ENCODE assay signal across 8 cellular contexts in the genomic region with DNA sequence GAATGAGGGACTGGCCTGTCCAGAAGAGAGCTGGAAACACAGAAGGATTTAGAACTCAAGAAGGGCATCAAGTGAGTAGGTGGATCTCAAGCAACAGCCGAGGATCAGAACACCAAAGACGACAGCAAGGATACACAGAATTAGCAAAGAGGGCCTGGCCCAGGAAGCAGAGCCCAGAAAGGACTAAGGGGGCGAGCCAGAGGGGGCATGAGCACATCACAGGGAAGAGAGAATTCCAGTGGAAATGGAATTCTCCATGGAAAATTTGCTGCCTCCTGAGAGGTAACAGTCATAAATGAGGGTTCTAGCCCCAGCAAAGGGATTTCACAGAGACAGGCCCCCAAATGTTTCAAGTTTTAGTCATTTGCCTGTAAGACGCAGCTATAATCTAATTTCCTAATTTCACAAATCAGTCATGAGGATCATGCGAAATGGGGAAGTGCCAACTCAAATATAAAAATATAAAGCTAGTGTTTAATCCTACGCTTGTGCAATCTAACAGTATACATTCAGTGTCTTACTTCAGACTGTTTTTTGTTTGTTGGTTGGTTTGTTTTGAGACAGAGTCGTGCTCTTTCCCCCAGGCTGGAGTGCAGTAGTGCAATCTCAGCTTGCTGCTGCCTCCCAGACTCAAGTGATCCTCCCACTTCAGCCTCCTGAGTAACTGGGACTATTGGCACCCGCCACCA. TPM values are rescaled to one million over a fixed set of nuclear protein-coding genes. Genes with fewer than 3 reads are reported as not detected.
DNase-seq lines count a peak whose midpoint lies in the region; TF ChIP-seq lines count a peak whose summit lies in the region.

No MANE protein-coding gene starts in this region.

- H3K27ac ChIP-seq in OCI-LY7 (ENCODE audit: low read depth, low read length, poor library complexity, severe bottlenecking) = peak overlapping the region; percentile 96
- peak overlapping the region; percentile 43 for H3K27ac ChIP-seq in colonic mucosa
- peak overlapping the region; percentile 21 for H3K27ac ChIP-seq in osteoblast (ENCODE audit: low read depth, low read length)

- CTCF ChIA-PET in OCI-LY7 (lab: Charles Lee; ENCODE audit: unreplicated experiment) = interaction anchor here (1.3 kb wide), 1 partner anchor 33 kb away, joined by 5 read pairs; no protein-coding TSS in a partner anchor

- H3K9me3 ChIP-seq in OCI-LY7 (ENCODE audit: low read length) (no peaks in the 10 kb centered on the region), colonic mucosa (no peaks in the 10 kb centered on the region), osteoblast (ENCODE audit: low read depth, low read length) (no peaks in the 10 kb centered on the region)

- H3K36me3 ChIP-seq in OCI-LY7 (ENCODE audit: insufficient read depth, low read length) = peaks cover 48% of the 10 kb centered on the region
- H3K36me3 ChIP-seq in colonic mucosa = no peaks in the 10 kb centered on the region
- H3K36me3 ChIP-seq in osteoblast (ENCODE audit: insufficient read depth, low read length) = no peaks in the 10 kb centered on the region

- H3K27me3 ChIP-seq in colonic mucosa (no peaks in the 10 kb centered on the region), osteoblast (ENCODE audit: insufficient read depth, low read length) (no peaks in the 10 kb centered on the region)

- TF ChIP-seq CTCF in OCI-LY7 (conservative IDR thresholded peaks at IDR 0.05; ENCODE audit: low read length) (no peak), colonic mucosa (IDR thresholded peaks at IDR 0.05) (no peak), osteoblast (IDR thresholded peaks at IDR 0.05; ENCODE audit: extremely low read depth, low read depth, low read length) (no peak)

- peak overlapping the region in 1 of 2 donors; percentile 1 for H3K9ac ChIP-seq in colonic mucosa (ENCODE audit: low read depth in 2 of 2, low read length in 2 of 2)

- peak overlapping the region; percentile 47 for H3K4me3 ChIP-seq in OCI-LY7 (ENCODE audit: low read depth, low read length, poor library complexity, severe bottlenecking)
- no peak overlapping the region for H3K4me3 ChIP-seq in colonic mucosa
- H3K4me3 ChIP-seq in osteoblast (ENCODE audit: insufficient read depth, low read length) = no peak overlapping the region

- no peaks in the 10 kb centered on the region for H3K9me2 ChIP-seq in OCI-LY7 (ENCODE audit: insufficient read depth, low read length)

- POLR2A ChIA-PET in OCI-LY7 (lab: Charles Lee) = interaction anchor here (1.0 to 6.8 kb wide), 12 partner anchors 8 to 110 kb away, joined by 3 to 42 read pairs (median 5); no protein-coding TSS in a partner anchor

- DNase-seq in GM03348 (ENCODE audit: low spot score) = peak; percentile 27
- no peak for DNase-seq in OCI-LY7 (ENCODE audit: low spot score)
- DNase-seq in colonic mucosa = no peak
- peak; percentile 62 for DNase-seq in osteoblast (ENCODE audit: insufficient read length, low spot score, missing footprints)
- DNase-seq in NCI-H1417 treated with DMSO at 0.1 percent for 48 hours (lab: John Stamatoyannopoulos, UW) = no peak
- DNase-seq in glomerular visceral epithelial cell (ENCODE audit: extremely low spot score) = no peak
- no peak for DNase-seq in NCI-H2171 treated with DMSO at 0.1 percent for 48 hours (lab: John Stamatoyannopoulos, UW)
- no peak for DNase-seq in NCI-H1694 treated with DMSO at 0.1 percent for 48 hours (lab: John Stamatoyannopoulos, UW)

- BruUV-seq in OCI-LY7 (replicated peaks; lab: Mats Ljungman, UMichigan) = no TSS peak

- H4K20me1 ChIP-seq in OCI-LY7 (ENCODE audit: insufficient read depth, low read length) (no peaks in the 10 kb centered on the region), osteoblast (ENCODE audit: insufficient read depth, low read length) (peaks cover 3% of the 10 kb centered on the region)

- H3K4me2 ChIP-seq in OCI-LY7 (ENCODE audit: low read length) (peak overlapping the region; percentile 74), osteoblast (ENCODE audit: insufficient read depth, low read length) (peak overlapping the region; percentile 5)

- H2AFZ ChIP-seq in OCI-LY7 (ENCODE audit: low read length) (no peak overlapping the region), osteoblast (ENCODE audit: low read length) (no peak overlapping the region)

- intact Hi-C loops in OCI-LY7 (cut with micrococcal nuclease; ENCODE audit: unreplicated experiment) (no loop called here), colonic mucosa (cut with DNase I) (no loop called here)

- H3K79me2 ChIP-seq in OCI-LY7 (ENCODE audit: insufficient read depth, low read depth, low read length) (peaks cover 100% of the 10 kb centered on the region), osteoblast (ENCODE audit: insufficient read depth, low read length) (peaks cover 5% of the 10 kb centered on the region)

- H3K4me1 ChIP-seq in OCI-LY7 (ENCODE audit: insufficient read depth, low read length, poor library complexity, severe bottlenecking) = peaks cover 87% of the 10 kb centered on the region
- peaks cover 8% of the 10 kb centered on the region for H3K4me1 ChIP-seq in colonic mucosa
- peaks cover 18% of the 10 kb centered on the region for H3K4me1 ChIP-seq in osteoblast (ENCODE audit: insufficient read depth, low read length)

RNA-seq across cellular contexts. Expression of a gene that starts 46.7 kb away (rescaled TPM):
- total RNA-seq in OCI-LY7 (2014; rRNA removed; shearing (Covaris generic)) = 93.3 and 117 TPM in 2 replicates
- total RNA-seq in OCI-LY7 (2022) = 164 and 168 TPM in 2 replicates
- total RNA-seq in colonic mucosa = 10 to 100 TPM; 24.7 to 55.5 TPM
- 31.8 and 35.9 TPM in 2 replicates for total RNA-seq in osteoblast

RNA-seq across cellular contexts. Expression of a gene that starts 57.4 kb away (rescaled TPM):
- 8.7 and 10.4 TPM in 2 replicates for total RNA-seq in OCI-LY7 (2014; rRNA removed; shearing (Covaris generic))
- total RNA-seq in OCI-LY7 (2022) (24.3 and 28.8 TPM in 2 replicates), colonic mucosa (10 to 100 TPM; 42.2 to 51.2 TPM), osteoblast (25.3 and 30.1 TPM in 2 replicates)

Comparison
In these comparisons a context has a peak if more than half of its experiments do, and no peak if none do; other contexts are left out.
1. DNase-seq: peak in GM03348 (single experiment) and osteoblast (single experiment); none in OCI-LY7 (single experiment), colonic mucosa (single experiment), NCI-H1417 treated with DMSO at 0.1 percent for 48 hours (single experiment), glomerular visceral epithelial cell (single experiment), NCI-H2171 treated with DMSO at 0.1 percent for 48 hours (single experiment) and NCI-H1694 treated with DMSO at 0.1 percent for 48 hours (single experiment).
2. H3K27ac ChIP-seq: peak in every context shown above with its lines; median percentile 96 in OCI-LY7; 43 in colonic mucosa; 21 in osteoblast.